10 cellular contexts compared by ENCODE assay signal in genomic region chr13:62119739-62120700, GRCh38.
DNase-seq lines count a peak whose midpoint lies in the region; ATAC-seq and TF ChIP-seq lines count a peak whose summit lies in the region.
"Had no signal": no experiment of that assay in that cellular context is flagged by ENCODE, and none has a peak within 500 bp of the region (broad histone marks: within the 10 kb centered on the region; RNA-seq: fewer than 3 reads in every experiment).

No MANE protein-coding gene starts in this region.

- H3K27ac ChIP-seq in breast epithelium (no peak overlapping the region), endodermal cell (ENCODE audit: low read depth, low read length) (no peak overlapping the region), thyroid gland (no peak overlapping the region)

- H3K4me1 ChIP-seq in breast epithelium (no peaks in the 10 kb centered on the region), endodermal cell (ENCODE audit: control insufficient read depth, insufficient read depth, low read length) (no peaks in the 10 kb centered on the region), thyroid gland (no peaks in the 10 kb centered on the region)

- H3K9me3 Mint-ChIP-seq in MCF 10A (ENCODE audit: unreplicated experiment) (no peaks in the 10 kb centered on the region), endodermal cell (peaks cover 3% of the 10 kb centered on the region)
- H3K9me3 Mint-ChIP-seq: activated B cell treated with CpG ODN at 0.5 μM for 24 hours had no signal

- POLR2A ChIA-PET in MCF 10A (lab: Yijun Ruan, JAX) = interaction anchor here (0.7 kb wide), 2 partner anchors 37 to 238 kb away, joined by 3 to 5 read pairs; no protein-coding TSS in a partner anchor

- H3K4me3 Mint-ChIP-seq in MCF 10A (ENCODE audit: unreplicated experiment) = no peak overlapping the region
- H3K4me3 Mint-ChIP-seq in endodermal cell = no peak overlapping the region
- H3K4me3 Mint-ChIP-seq: activated B cell treated with CpG ODN at 0.5 μM for 24 hours had no signal

- no peak overlapping the region for H3K9ac ChIP-seq in endodermal cell (ENCODE audit: extremely low read depth, low read length, poor library complexity, severe bottlenecking)

- H3K27me3 ChIP-seq in breast epithelium (no peaks in the 10 kb centered on the region), endodermal cell (ENCODE audit: control insufficient read depth, insufficient read depth, low read length, poor library complexity, severe bottlenecking) (no peaks in the 10 kb centered on the region), thyroid gland (no peaks in the 10 kb centered on the region)

- no peak overlapping the region for H3K27ac Mint-ChIP-seq in MCF 10A (ENCODE audit: low read depth, unreplicated experiment)
- H3K27ac Mint-ChIP-seq in endodermal cell = no peak overlapping the region
- H3K27ac Mint-ChIP-seq: activated B cell treated with CpG ODN at 0.5 μM for 24 hours had no signal

- no peak for TF ChIP-seq POLR2A in breast epithelium (IDR thresholded peaks at IDR 0.05)
- TF ChIP-seq POLR2A in thyroid gland (IDR thresholded peaks at IDR 0.05) = no peak

- CTCF ChIA-PET in MCF 10A (lab: Yijun Ruan, JAX) = interaction anchor here (0.6 to 2.9 kb wide), 15 partner anchors 10 to 1981 kb away, joined by 3 to 21 read pairs (median 4); no protein-coding TSS in a partner anchor

- H3K9me3 ChIP-seq in breast epithelium (no peaks in the 10 kb centered on the region), endodermal cell (ENCODE audit: control insufficient read depth, low read length) (no peaks in the 10 kb centered on the region), thyroid gland (no peaks in the 10 kb centered on the region)

- 66 to 73% methylated on average over 3 to 5 of the region's 5 CpGs for WGBS in endodermal cell (ENCODE audit: insufficient coverage in 1 of 2, insufficient read length in 1 of 2), 2 experiments
- WGBS in thyroid gland, 2 donors = 53 to 54% methylated on average over 5 of the region's 5 CpGs

- H3K4me1 Mint-ChIP-seq in MCF 10A (ENCODE audit: insufficient read depth, unreplicated experiment) (no peaks in the 10 kb centered on the region), endodermal cell (peaks cover 5% of the 10 kb centered on the region)
- H3K4me1 Mint-ChIP-seq: activated B cell treated with CpG ODN at 0.5 μM for 24 hours, naive B cell had no signal

- DNase-seq in MCF 10A (ENCODE audit: unreplicated experiment) (peak; percentile 27), breast epithelium (ENCODE audit: low spot score in 2 of 2) (no peak), NCI-H2227 treated with DMSO at 0.1 percent for 48 hours (lab: John Stamatoyannopoulos, UW) (peak; percentile 44), endodermal cell (no peak), thyroid gland (no peak)
- no peak for DNase-seq in activated CD4-positive, CD25-positive, alpha-beta regulatory T cell treated with anti-CD3 and anti-CD28 coated beads, Interleukin-2, amount 50 U/mL, for 72 hours
- DNase-seq in activated effector memory CD4-positive, alpha-beta T cell treated with anti-CD3 and anti-CD28 coated beads, Interleukin-2, amount 50 U/mL, for 16 hours = no peak
- DNase-seq: activated B cell treated with CpG ODN at 0.5 μM for 24 hours, naive B cell had no signal

- no peak for ATAC-seq in HG02588 (IDR thresholded peaks at IDR 0.05; ENCODE audit: unreplicated experiment)

- TF ChIP-seq CTCF in MCF 10A (IDR thresholded peaks at IDR 0.05; ENCODE audit: unreplicated experiment) (peak; percentile 37), breast epithelium (IDR thresholded peaks at IDR 0.05) (peak in 1 of 3 donors; percentile 38), endodermal cell (conservative IDR thresholded peaks at IDR 0.05) (peak; percentile 75), thyroid gland (IDR thresholded peaks at IDR 0.05) (peak in 5 of 6 experiments; percentile 18 to 64 (median 47))

- H3K36me3 Mint-ChIP-seq in MCF 10A (ENCODE audit: insufficient read depth, unreplicated experiment) (no peaks in the 10 kb centered on the region), endodermal cell (ENCODE audit: low read depth) (peaks cover 4% of the 10 kb centered on the region)
- H3K36me3 Mint-ChIP-seq: naive B cell had no signal

- H3K27me3 Mint-ChIP-seq in MCF 10A (ENCODE audit: insufficient read depth, unreplicated experiment) = peaks cover 32% of the 10 kb centered on the region
- no peaks in the 10 kb centered on the region for H3K27me3 Mint-ChIP-seq in endodermal cell (ENCODE audit: insufficient read depth)
- H3K27me3 Mint-ChIP-seq: activated B cell treated with CpG ODN at 0.5 μM for 24 hours, naive B cell had no signal

- H3K36me3 ChIP-seq in breast epithelium (no peaks in the 10 kb centered on the region), endodermal cell (ENCODE audit: control insufficient read depth, insufficient read depth, low read length) (no peaks in the 10 kb centered on the region), thyroid gland (no peaks in the 10 kb centered on the region)

- no TSS peak for BruUV-seq in MCF 10A (replicated peaks; lab: Mats Ljungman, UMichigan)

- intact Hi-C loops in MCF 10A (cut with micrococcal nuclease) = loop anchor here (1.0 to 5.0 kb wide), 2 partner anchors 197 to 238 kb away; no protein-coding TSS in a partner anchor
- intact Hi-C loops in breast epithelium (cut with DNase I; ENCODE audit: low total_unique reads) = no loop called here
- intact Hi-C loops in thyroid gland (cut with DNase I) = no loop called here

- H3K4me3 ChIP-seq in breast epithelium (no peak overlapping the region), endodermal cell (ENCODE audit: low read length) (no peak overlapping the region), thyroid gland (replicated peaks in 1 of 3) (no peak overlapping the region)

Comparison
In these comparisons a context has a peak if more than half of its experiments do, and no peak if none do; other contexts are left out.
1. DNase-seq: peak in MCF 10A (single experiment) and NCI-H2227 treated with DMSO at 0.1 percent for 48 hours (single experiment); none in breast epithelium (0 of 2), endodermal cell (single experiment), thyroid gland (0 of 2), activated CD4-positive, CD25-positive, alpha-beta regulatory T cell treated with anti-CD3 and anti-CD28 coated beads, Interleukin-2, amount 50 U/mL, for 72 hours (single experiment) and activated effector memory CD4-positive, alpha-beta T cell treated with anti-CD3 and anti-CD28 coated beads, Interleukin-2, amount 50 U/mL, for 16 hours (single experiment).